ENCODE assay signal across 22 cellular contexts in the genomic region with DNA sequence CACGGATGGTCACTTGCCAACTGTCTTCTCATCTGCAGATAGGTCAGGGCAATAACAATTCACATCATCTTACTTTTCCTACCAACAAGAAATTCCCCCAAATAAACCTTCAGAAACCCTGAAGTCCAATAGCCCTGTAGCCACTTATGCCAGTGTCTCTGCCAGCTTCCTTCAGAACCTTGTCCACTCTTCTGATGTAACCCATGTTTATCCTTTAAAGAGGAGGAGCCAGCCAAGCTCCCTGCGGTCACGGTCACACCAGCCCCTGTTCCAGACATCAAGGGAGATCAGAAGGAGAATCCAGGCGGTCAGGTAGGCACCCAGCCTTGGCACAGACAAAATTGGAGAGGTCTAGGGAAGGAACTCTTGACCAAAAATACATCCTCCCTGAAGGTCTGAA. TPM values are rescaled to one million over a fixed set of nuclear protein-coding genes. Genes with fewer than 3 reads are reported as not detected.
DNase-seq lines count a peak whose midpoint lies in the region; ATAC-seq, FAIRE-seq and TF ChIP-seq lines count a peak whose summit lies in the region.
"Had no signal": no experiment of that assay in that cellular context is flagged by ENCODE, and none has a peak within 500 bp of the region (broad histone marks: within the 10 kb centered on the region; RNA-seq: fewer than 3 reads in every experiment).

No MANE protein-coding gene starts in this region.

- no peaks in the 10 kb centered on the region for H3K79me2 ChIP-seq in HepG2 (ENCODE audit: insufficient read depth, low read length)

- no TSS peak for BruUV-seq in HepG2 (replicated peaks; lab: Mats Ljungman, UMichigan)

- TF ChIP-seq EP300 in HepG2 (IDR thresholded peaks at IDR 0.05; ENCODE audit: low read depth in 2 of 2, low read length in 2 of 2) (no peak), HepG2 (CRISPR knock-in tag; IDR thresholded peaks at IDR 0.05; ENCODE audit: borderline replicate concordance) (no peak)

- no peaks in the 10 kb centered on the region for H3K4me1 ChIP-seq in right lobe of liver
- no peaks in the 10 kb centered on the region for H3K4me1 ChIP-seq in HepG2 (ENCODE audit: insufficient read depth, low read length)
- no peaks in the 10 kb centered on the region for H3K4me1 ChIP-seq in body of pancreas
- H3K4me1 ChIP-seq: BE2C, HAP-1 had no signal

- FAIRE-seq in HepG2 (lab: Jason Lieb, UNC) (no peak), frontal cortex (lab: Jason Lieb, UNC) (no peak)
- FAIRE-seq: A204.1, GM12878, GM19239 had no signal

- no peak for TF ChIP-seq RAD21 in HepG2 (CRISPR knock-in tag; IDR thresholded peaks at IDR 0.05)

- no peaks in the 10 kb centered on the region for H4K20me1 ChIP-seq in HepG2 (ENCODE audit: insufficient read depth, low read length)

- 74% methylated on average over 4 of the region's 4 CpGs for WGBS in right lobe of liver (ENCODE audit: insufficient coverage, low coverage, low lambda C conversion rate, missing lambda C conversion rate)
- 86% methylated on average over 4 of the region's 4 CpGs for WGBS in HepG2 (ENCODE audit: low lambda C conversion rate)
- WGBS in body of pancreas, 2 donors, result 85 to 89% methylated on average over 4 of the region's 4 CpGs

- DNase-seq in right lobe of liver (no peak), HepG2 (ENCODE audit: low spot score) (no peak), T-helper 17 cell (no peak), memory B cell (ENCODE audit: low spot score in 2 of 2) (no peak), body of pancreas (no peak), NOMO-1 (lab: John Stamatoyannopoulos, UW; ENCODE audit: unreplicated experiment in 2 of 2) (no peak), frontal cortex (ENCODE audit: low spot score in 2 of 2) (no peak)
- DNase-seq: ACHN; BE2C; C1 segment of cervical spinal cord; CD4-positive, CD25-positive, alpha-beta regulatory T cell; CD8-positive, alpha-beta memory T cell; COR-L47; DMS 273 treated with DMSO at 0.1 percent for 48 hours; DMS53; DND-41; EL; GM23248 had no signal

- H3K27ac Mint-ChIP-seq in T-helper 17 cell (peak overlapping the region; percentile 57), memory B cell (peak overlapping the region; percentile 5)
- H3K27ac Mint-ChIP-seq: CD4-positive, CD25-positive, alpha-beta regulatory T cell had no signal

- no peak overlapping the region for H3K4me2 ChIP-seq in HepG2 (ENCODE audit: low read depth, low read length)

- H3K9ac ChIP-seq in HepG2 (ENCODE audit: insufficient read depth, low read depth, low read length), result no peak overlapping the region
- H3K9ac ChIP-seq: GM23248 had no signal

- H3K27me3 Mint-ChIP-seq in T-helper 17 cell (no peaks in the 10 kb centered on the region), memory B cell (no peaks in the 10 kb centered on the region)
- H3K27me3 Mint-ChIP-seq: CD4-positive, CD25-positive, alpha-beta regulatory T cell; CD8-positive, alpha-beta memory T cell had no signal

- H3K36me3 ChIP-seq in right lobe of liver (no peaks in the 10 kb centered on the region), HepG2 (replicated peaks in 1 of 2; ENCODE audit: control insufficient read depth in 1 of 2, insufficient read depth in 2 of 2, low read length in 2 of 2) (peaks cover 0 to 3% of the 10 kb centered on the region in 2 experiments; a peak in 2 of 5 replicates), body of pancreas (replicated peaks in 1 of 2; ENCODE audit: insufficient read depth in 1 of 2, low read depth in 2 of 2) (no peaks in the 10 kb centered on the region)
- H3K36me3 ChIP-seq: BE2C, HAP-1 had no signal

- intact Hi-C loops in right lobe of liver (cut with DNase I), result loop anchor here in 1 of 2 donors (10.0 kb wide), 1 partner anchor 209 kb away; no protein-coding TSS in a partner anchor
- intact Hi-C loops in HepG2 (cut with micrococcal nuclease; ENCODE audit: unreplicated experiment), result no loop called here
- intact Hi-C loops in body of pancreas (cut with DNase I), result no loop called here

- H3K27me3 ChIP-seq in right lobe of liver (no peaks in the 10 kb centered on the region), HepG2 (ENCODE audit: control insufficient read depth in 1 of 2, insufficient read depth in 2 of 2, low read length in 2 of 2) (no peaks in the 10 kb centered on the region; a peak in 1 of 5 replicates), body of pancreas (no peaks in the 10 kb centered on the region)
- H3K27me3 ChIP-seq: BE2C had no signal

- peak in 3 of 4 donors; percentile 23 to 72 (median 26) for ATAC-seq in right lobe of liver
- ATAC-seq in HepG2, result no peak
- ATAC-seq in T-helper 17 cell, result no peak
- no peak for ATAC-seq in memory B cell (ENCODE audit: low read depth)
- no peak for ATAC-seq in body of pancreas
- ATAC-seq: GM12878 had no signal

- in situ Hi-C loops in HepG2 (cut with HindIII; ENCODE audit: extremely low pct_ligation_motif_present, low pct_unique_long_range_greater_than_20kb), result loop anchor here (25.0 kb wide), 1 partner anchor 217 kb away; the partner anchor contains the start of gene RAB11A

- TF ChIP-seq POLR2A in right lobe of liver (IDR thresholded peaks at IDR 0.05), result no peak
- no peak for TF ChIP-seq POLR2A in HepG2 (IDR thresholded peaks at IDR 0.05; ENCODE audit: insufficient read depth in 1 of 2, low read depth in 2 of 2, low read length in 2 of 2)
- TF ChIP-seq POLR2A in body of pancreas (IDR thresholded peaks at IDR 0.05), result no peak

- H3K27ac ChIP-seq in right lobe of liver (no peak overlapping the region), HepG2 (ENCODE audit: extremely low read length, insufficient read depth, low read length) (no peak overlapping the region), body of pancreas (no peak overlapping the region)
- H3K27ac ChIP-seq: GM23248 had no signal

- H3K36me3 Mint-ChIP-seq in T-helper 17 cell (ENCODE audit: low read depth), result no peaks in the 10 kb centered on the region
- H3K36me3 Mint-ChIP-seq in memory B cell, result peaks cover 5% of the 10 kb centered on the region
- H3K36me3 Mint-ChIP-seq: CD4-positive, CD25-positive, alpha-beta regulatory T cell had no signal

- POLR2A ChIA-PET in HepG2 (lab: Yijun Ruan, JAX), result no interaction called here

- H3K4me3 ChIP-seq in right lobe of liver (no peak overlapping the region), HepG2 (replicated peaks in 1 of 3; ENCODE audit: insufficient read depth in 1 of 3, low read depth in 2 of 3, low read length in 3 of 3) (no peak overlapping the region), body of pancreas (no peak overlapping the region)
- H3K4me3 ChIP-seq: GM12878, GM23248, HAP-1 had no signal

- TF ChIP-seq CTCF in right lobe of liver (IDR thresholded peaks at IDR 0.05) (no peak), HepG2 (CRISPR knock-in tag; IDR thresholded peaks at IDR 0.05) (no peak), body of pancreas (IDR thresholded peaks at IDR 0.05) (no peak)

- H2AFZ ChIP-seq in HepG2 (ENCODE audit: low read length), result no peak overlapping the region
- H2AFZ ChIP-seq: GM23248 had no signal

- H3K9me3 ChIP-seq in right lobe of liver (no peaks in the 10 kb centered on the region), HepG2 (ENCODE audit: low read length) (no peaks in the 10 kb centered on the region), T-helper 17 cell (ENCODE audit: control insufficient read depth, low read length, poor library complexity, severe bottlenecking) (no peaks in the 10 kb centered on the region), body of pancreas (no peaks in the 10 kb centered on the region)
- H3K9me3 ChIP-seq: BE2C, HAP-1 had no signal

- H3K4me3 Mint-ChIP-seq in T-helper 17 cell, result no peak overlapping the region
- H3K4me3 Mint-ChIP-seq in memory B cell, result no peak overlapping the region
- H3K4me3 Mint-ChIP-seq: CD4-positive, CD25-positive, alpha-beta regulatory T cell; CD8-positive, alpha-beta memory T cell had no signal

- CTCF ChIA-PET in HepG2 (lab: Yijun Ruan, JAX; ENCODE audit: low intra/inter-chr PET ratio, low total read pairs), result no interaction called here

- H3K9me3 Mint-ChIP-seq in memory B cell, result no peaks in the 10 kb centered on the region
- H3K9me3 Mint-ChIP-seq: CD4-positive, CD25-positive, alpha-beta regulatory T cell; CD8-positive, alpha-beta memory T cell had no signal

- H3K4me1 Mint-ChIP-seq in T-helper 17 cell (peaks cover 9% of the 10 kb centered on the region), memory B cell (peaks cover 3% of the 10 kb centered on the region)

RNA-seq across cellular contexts. Expression of gene SLC24A1, which starts 23.7 kb away (rescaled TPM):
- total RNA-seq in right lobe of liver (1 to 10 TPM; 1.7 to 5.0 (median 4.8) TPM), HepG2 (2016; rRNA removed; fragmentation: Illumina TruSeq; extraction: Trizol) (6.8 and 8.3 TPM in 2 replicates), T-helper 17 cell (1 to 10 TPM; 4.0 to 5.9 TPM), body of pancreas (1 to 10 TPM; 3.6 to 9.6 TPM), frontal cortex (1.6 TPM)
- total RNA-seq in HepG2 (2016; cell fraction: cytosol; rRNA removed; fragmentation: Illumina TruSeq; extraction: Trizol; ENCODE audit: low read depth), result 6.6 and 9.0 TPM in 2 replicates
- total RNA-seq in HepG2 (2016; cell fraction: insoluble cytoplasmic fraction; rRNA removed; fragmentation: Illumina TruSeq; extraction: Trizol), result 7.0 and 8.5 TPM in 2 replicates
- 3.9 and 5.4 TPM in 2 replicates for total RNA-seq in HepG2 (2016; cell fraction: membrane; rRNA removed; fragmentation: Illumina TruSeq; extraction: Trizol)
- 9.5 and 9.6 TPM in 2 replicates for total RNA-seq in HepG2 (2016; cell fraction: nucleus; rRNA removed; fragmentation: Illumina TruSeq; extraction: Trizol)
- 4.8 and 5.9 TPM in 2 replicates for polyA plus RNA-seq in HepG2 (2011; rRNA removed)
- polyA plus RNA-seq in HepG2 (2011; cell fraction: cytosol; rRNA removed), result 3.8 and 3.9 TPM in 2 replicates
- polyA plus RNA-seq in HepG2 (2011; cell fraction: nucleus; rRNA removed), result 5.0 and 5.5 TPM in 2 replicates
- 5.3 and 9.8 TPM in 2 replicates for polyA plus RNA-seq in HepG2 (2012)
- 0.87 and 0.99 TPM in 2 replicates for polyA plus RNA-seq in HepG2 (2016; cell fraction: cytosol; fragmentation: Illumina TruSeq; extraction: Trizol; ENCODE audit: low read depth)
- 6.5 and 6.9 TPM in 2 replicates for polyA plus RNA-seq in HepG2 (2016; cell fraction: insoluble cytoplasmic fraction; fragmentation: Illumina TruSeq; extraction: Trizol; ENCODE audit: low read depth)
- polyA plus RNA-seq in HepG2 (2016; cell fraction: membrane; fragmentation: Illumina TruSeq; extraction: Trizol; ENCODE audit: low read depth), result 1.4 and 2.0 TPM in 2 replicates
- polyA plus RNA-seq in HepG2 (2016; cell fraction: nucleus; fragmentation: Illumina TruSeq; extraction: Trizol; ENCODE audit: insufficient read depth, low read depth), result 10.2 and 12.9 TPM in 2 replicates
- 6.8 and 24.1 TPM in 2 replicates for polyA minus RNA-seq in HepG2 (2011; rRNA and poly(A)+ RNA removed; ENCODE audit: low replicate concordance)
- 7.3 and 7.8 TPM in 2 replicates for polyA minus RNA-seq in HepG2 (2011; cell fraction: cytosol; rRNA and poly(A)+ RNA removed)
- polyA minus RNA-seq in HepG2 (2011; cell fraction: nucleus; rRNA and poly(A)+ RNA removed), result 12.4 and 12.7 TPM in 2 replicates

RNA-seq across cellular contexts. Expression of gene INTS14, which starts 34.5 kb away (rescaled TPM):
- 10 to 100 TPM; 15.3 to 19.8 (median 17.4) TPM for total RNA-seq in right lobe of liver
- 52.0 and 57.8 TPM in 2 replicates for total RNA-seq in HepG2 (2016; rRNA removed; fragmentation: Illumina TruSeq; extraction: Trizol)
- 17.0 and 20.8 TPM in 2 replicates for total RNA-seq in HepG2 (2016; cell fraction: cytosol; rRNA removed; fragmentation: Illumina TruSeq; extraction: Trizol; ENCODE audit: low read depth)
- total RNA-seq in HepG2 (2016; cell fraction: insoluble cytoplasmic fraction; rRNA removed; fragmentation: Illumina TruSeq; extraction: Trizol), result 51.9 and 56.4 TPM in 2 replicates
- total RNA-seq in HepG2 (2016; cell fraction: membrane; rRNA removed; fragmentation: Illumina TruSeq; extraction: Trizol), result 49.9 and 57.9 TPM in 2 replicates
- total RNA-seq in HepG2 (2016; cell fraction: nucleus; rRNA removed; fragmentation: Illumina TruSeq; extraction: Trizol), result 46.7 and 47.9 TPM in 2 replicates
- polyA plus RNA-seq in HepG2 (2011; rRNA removed), result 32.9 and 41.4 TPM in 2 replicates
- polyA plus RNA-seq in HepG2 (2011; cell fraction: cytosol; rRNA removed), result 33.9 and 35.7 TPM in 2 replicates
- polyA plus RNA-seq in HepG2 (2011; cell fraction: nucleus; rRNA removed), result 38.0 and 47.8 TPM in 2 replicates
- polyA plus RNA-seq in HepG2 (2012), result 19.7 and 28.3 TPM in 2 replicates
- polyA plus RNA-seq in HepG2 (2016; cell fraction: cytosol; fragmentation: Illumina TruSeq; extraction: Trizol; ENCODE audit: low read depth), result 17.3 and 20.3 TPM in 2 replicates
- polyA plus RNA-seq in HepG2 (2016; cell fraction: insoluble cytoplasmic fraction; fragmentation: Illumina TruSeq; extraction: Trizol; ENCODE audit: low read depth), result 50.5 and 52.9 TPM in 2 replicates
- polyA plus RNA-seq in HepG2 (2016; cell fraction: membrane; fragmentation: Illumina TruSeq; extraction: Trizol; ENCODE audit: low read depth), result 34.9 and 41.5 TPM in 2 replicates
- 61.6 and 62.0 TPM in 2 replicates for polyA plus RNA-seq in HepG2 (2016; cell fraction: nucleus; fragmentation: Illumina TruSeq; extraction: Trizol; ENCODE audit: insufficient read depth, low read depth)
- polyA minus RNA-seq in HepG2 (2011; rRNA and poly(A)+ RNA removed; ENCODE audit: low replicate concordance), result 35.4 and 83.9 TPM in 2 replicates
- polyA minus RNA-seq in HepG2 (2011; cell fraction: cytosol; rRNA and poly(A)+ RNA removed), result 26.2 and 26.6 TPM in 2 replicates
- 66.4 and 78.2 TPM in 2 replicates for polyA minus RNA-seq in HepG2 (2011; cell fraction: nucleus; rRNA and poly(A)+ RNA removed)
- total RNA-seq in T-helper 17 cell, result 10 to 100 TPM; 19.2 to 23.7 TPM
- 10 to 100 TPM; 26.0 to 28.3 TPM for total RNA-seq in body of pancreas
- total RNA-seq in frontal cortex, result 17.5 TPM

Comparison
In these comparisons a context has a peak if more than half of its experiments do, and no peak if none do; other contexts are left out.
1. ATAC-seq: peak in right lobe of liver (3 of 4); none in HepG2 (single experiment), T-helper 17 cell (single experiment), memory B cell (single experiment) and body of pancreas (single experiment).